In genomic region chr14:101839236-101839635, GRCh38 we compare ENCODE assay signal across 8 cellular contexts.
A peak's percentile ranks its signal among the peaks of the same experiment; 100 is the strongest.
DNase-seq lines count a peak whose midpoint lies in the region; ATAC-seq and TF ChIP-seq lines count a peak whose summit lies in the region.

No MANE protein-coding gene starts in this region.

- H3K27me3 Mint-ChIP-seq in naive thymus-derived CD8-positive, alpha-beta T cell, result no peaks in the 10 kb centered on the region

- ATAC-seq in GM18867 (IDR thresholded peaks at IDR 0.05; ENCODE audit: unreplicated experiment) (peak; percentile 45), HG02610 (IDR thresholded peaks at IDR 0.05; ENCODE audit: unreplicated experiment) (peak; percentile 61), GM21360 (IDR thresholded peaks at IDR 0.05; ENCODE audit: unreplicated experiment) (no peak)
- peak; percentile 62 to 69 for ATAC-seq in naive thymus-derived CD8-positive, alpha-beta T cell

- peaks cover 0 to 39% (median 3%) of the 10 kb centered on the region in 3 donors for H3K36me3 Mint-ChIP-seq in naive thymus-derived CD8-positive, alpha-beta T cell

- intact Hi-C loops in OCI-LY7 (cut with micrococcal nuclease; ENCODE audit: unreplicated experiment), result loop anchor here (2.0 kb wide), 1 partner anchor 14 kb away; no protein-coding TSS in a partner anchor

- in situ Hi-C loops in GM13976 (cut with MboI; ENCODE audit: low sequenced_read_pairs, unreplicated experiment), result no loop called here
- in situ Hi-C loops in GM23248 (cut with MboI), result no loop called here

- WGBS in GM23248 (ENCODE audit: low coverage in 1 of 2, low lambda C conversion rate in 2 of 2, missing lambda C conversion rate in 2 of 2), 2 experiments, result 87 to 90% methylated on average over 11 of the region's 11 CpGs

- H3K79me2 ChIP-seq in OCI-LY7 (ENCODE audit: insufficient read depth, low read depth, low read length) (peaks cover 81% of the 10 kb centered on the region), GM23248 (ENCODE audit: insufficient read depth) (peaks cover 100% of the 10 kb centered on the region)

- H3K36me3 ChIP-seq in OCI-LY7 (ENCODE audit: insufficient read depth, low read length) (peaks cover 9% of the 10 kb centered on the region), GM23248 (ENCODE audit: low read depth) (no peaks in the 10 kb centered on the region)

- DNase-seq in OCI-LY7 (ENCODE audit: low spot score) (peak; percentile 88), nucleus accumbens (lab: John Stamatoyannopoulos, UW) (no peak), GM13976 (ENCODE audit: low spot score) (no peak), GM23248 (no peak)
- DNase-seq in naive thymus-derived CD8-positive, alpha-beta T cell, result peak in 7 of 10 donors; percentile 21 to 55 (median 43)

- H3K4me1 ChIP-seq in OCI-LY7 (ENCODE audit: insufficient read depth, low read length, poor library complexity, severe bottlenecking) (peaks cover 97% of the 10 kb centered on the region), GM23248 (ENCODE audit: insufficient read depth) (peaks cover 22% of the 10 kb centered on the region)

- peak overlapping the region; percentile 88 to 97 (median 95) for H3K27ac Mint-ChIP-seq in naive thymus-derived CD8-positive, alpha-beta T cell

- H3K9me3 Mint-ChIP-seq in naive thymus-derived CD8-positive, alpha-beta T cell, result no peaks in the 10 kb centered on the region

- no peaks in the 10 kb centered on the region for H3K9me3 ChIP-seq in OCI-LY7 (ENCODE audit: low read length)
- no peaks in the 10 kb centered on the region for H3K9me3 ChIP-seq in GM23248 (ENCODE audit: low read depth)

- CTCF ChIA-PET in OCI-LY7 (lab: Charles Lee; ENCODE audit: unreplicated experiment), result no interaction called here

- peaks cover 11% of the 10 kb centered on the region; the same call in 1 of the 2 replicates for H3F3A ChIP-seq in GM23248 (ENCODE audit: insufficient read depth)

- H3K4me2 ChIP-seq in OCI-LY7 (ENCODE audit: low read length) (peak overlapping the region; percentile 52), GM23248 (ENCODE audit: unreplicated experiment) (no peak overlapping the region)

- H3K27ac ChIP-seq in OCI-LY7 (ENCODE audit: low read depth, low read length, poor library complexity, severe bottlenecking), result peak overlapping the region; percentile 41
- H3K27ac ChIP-seq in GM23248, result no peak overlapping the region

- H3K4me1 Mint-ChIP-seq in naive thymus-derived CD8-positive, alpha-beta T cell, result peaks cover 48 to 93% (median 91%) of the 10 kb centered on the region in 4 donors

- H3K4me3 ChIP-seq in OCI-LY7 (ENCODE audit: low read depth, low read length, poor library complexity, severe bottlenecking), result peak overlapping the region; percentile 22
- H3K4me3 ChIP-seq in GM23248, result no peak overlapping the region

- H3K27me3 ChIP-seq in GM23248 (replicated peaks; ENCODE audit: insufficient read depth), result no peaks in the 10 kb centered on the region

- TF ChIP-seq CTCF in OCI-LY7 (conservative IDR thresholded peaks at IDR 0.05; ENCODE audit: low read length) (no peak), GM13976 (IDR thresholded peaks at IDR 0.05; ENCODE audit: borderline replicate concordance, control extremely low read depth, extremely low read depth, insufficient read depth, missing control alignments) (no peak)

- H2AFZ ChIP-seq in OCI-LY7 (ENCODE audit: low read length) (no peak overlapping the region), GM23248 (no peak overlapping the region)

- H3K9me2 ChIP-seq in OCI-LY7 (ENCODE audit: insufficient read depth, low read length) (no peaks in the 10 kb centered on the region), GM23248 (ENCODE audit: insufficient read depth) (no peaks in the 10 kb centered on the region)

- no peak overlapping the region for H3K9ac ChIP-seq in GM23248

- no TSS peak for BruUV-seq in OCI-LY7 (replicated peaks; lab: Mats Ljungman, UMichigan)

- H3K4me3 Mint-ChIP-seq in naive thymus-derived CD8-positive, alpha-beta T cell, result peak overlapping the region in 9 of 10 donors; percentile 62 to 89 (median 79)

- H4K20me1 ChIP-seq in OCI-LY7 (ENCODE audit: insufficient read depth, low read length) (peaks cover 41% of the 10 kb centered on the region), GM23248 (ENCODE audit: insufficient read depth) (peaks cover 11% of the 10 kb centered on the region; the same call in 1 of the 2 replicates)

- POLR2A ChIA-PET in OCI-LY7 (lab: Charles Lee), result interaction anchor here (0.6 kb wide), 2 partner anchors 59 to 120 kb away, joined by 4 read pairs; no protein-coding TSS in a partner anchor
- POLR2A ChIA-PET in naive thymus-derived CD8-positive, alpha-beta T cell (lab: Charles Lee), result interaction anchor here (0.6 to 0.7 kb wide), 2 partner anchors 29 to 68 kb away, joined by 3 to 4 read pairs; no protein-coding TSS in a partner anchor

Comparison
In these comparisons a context has a peak if more than half of its experiments do, and no peak if none do; other contexts are left out.
1. DNase-seq: peak in OCI-LY7 (single experiment) and naive thymus-derived CD8-positive, alpha-beta T cell (7 of 10); none in nucleus accumbens (0 of 56), GM13976 (single experiment) and GM23248 (single experiment).